In genomic region chr15:99333981-99334380, GRCh38 we compare ENCODE assay signal across 24 cellular contexts.
"Had no signal": no experiment of that assay in that cellular context is flagged by ENCODE, and none has a peak within 500 bp of the region (broad histone marks: within the 10 kb centered on the region; RNA-seq: fewer than 3 reads in every experiment).

No MANE protein-coding gene starts in this region.

- DNase-seq: cortex of kidney; effector memory CD4-positive, alpha-beta T cell; erythroblast; foreskin melanocyte; heart left ventricle; hypothalamus; kidney glomerular epithelial cell; mesendoderm; naive B cell; psoas muscle; retina; spleen; stimulated activated CD4-positive, alpha-beta T cell treated with anti-CD3 and anti-CD28 coated beads, Interleukin-15, amount 100 ng/mL, for 24 hours; stimulated activated CD4-positive, alpha-beta T cell treated with anti-CD3 and anti-CD28 coated beads, Interleukin-1b, Interleukin-23, amount 100 ng/mL, for 48 hours; stimulated activated CD4-positive, alpha-beta T cell treated with anti-CD3 and anti-CD28 coated beads, Interleukin-4, amount 100 ng/mL, for 24 hours; stimulated activated naive B cell treated with anti-CD40 and anti-IgM and Interleukin-4, amounts not matched to agents 10 μg/mL and 1 μg/mL and 100 μg/mL, for 72 hours; stimulated activated naive CD8-positive, alpha-beta T cell treated with anti-CD3 and anti-CD28 coated beads, Interleukin-15, amount 100 ng/mL, for 72 hours; testis; trophoblast cell had no signal

- H3K27ac Mint-ChIP-seq: naive B cell; stimulated activated naive B cell treated with anti-CD40 and anti-IgM and Interleukin-4, amounts not matched to agents 10 μg/mL and 1 μg/mL and 100 μg/mL, for 72 hours; stimulated activated naive CD8-positive, alpha-beta T cell treated with anti-CD3 and anti-CD28 coated beads, Interleukin-15, amount 100 ng/mL, for 72 hours had no signal

- H3K4me3 ChIP-seq: heart left ventricle, psoas muscle, spleen, testis had no signal

- H3K9me3 ChIP-seq: heart left ventricle, psoas muscle, spleen, testis had no signal

- H3K27ac ChIP-seq: heart left ventricle, psoas muscle, spleen, testis had no signal

- H3K9me3 Mint-ChIP-seq: central memory CD8-positive, alpha-beta T cell; naive B cell; neural crest cell; stimulated activated naive B cell treated with anti-CD40 and anti-IgM and Interleukin-4, amounts not matched to agents 10 μg/mL and 1 μg/mL and 100 μg/mL, for 72 hours; stimulated activated naive CD8-positive, alpha-beta T cell treated with anti-CD3 and anti-CD28 coated beads, Interleukin-15, amount 100 ng/mL, for 72 hours had no signal

- H3K4me1 ChIP-seq: spleen, testis had no signal

- H3K27me3 ChIP-seq: heart left ventricle, spleen, testis had no signal

- H3K27me3 Mint-ChIP-seq: central memory CD8-positive, alpha-beta T cell; naive B cell; stimulated activated naive B cell treated with anti-CD40 and anti-IgM and Interleukin-4, amounts not matched to agents 10 μg/mL and 1 μg/mL and 100 μg/mL, for 72 hours; stimulated activated naive CD8-positive, alpha-beta T cell treated with anti-CD3 and anti-CD28 coated beads, Interleukin-15, amount 100 ng/mL, for 72 hours had no signal

- FAIRE-seq: islet of Langerhans, urothelium cell line had no signal

- ATAC-seq: heart left ventricle; psoas muscle; sciatic nerve; stimulated activated naive B cell treated with anti-CD40 and anti-IgM and Interleukin-4, amounts not matched to agents 10 μg/mL and 1 μg/mL and 100 μg/mL, for 72 hours had no signal

- H3K4me3 Mint-ChIP-seq: central memory CD8-positive, alpha-beta T cell; naive B cell; neural crest cell; stimulated activated naive B cell treated with anti-CD40 and anti-IgM and Interleukin-4, amounts not matched to agents 10 μg/mL and 1 μg/mL and 100 μg/mL, for 72 hours; stimulated activated naive CD8-positive, alpha-beta T cell treated with anti-CD3 and anti-CD28 coated beads, Interleukin-15, amount 100 ng/mL, for 72 hours had no signal

- H3K4me1 Mint-ChIP-seq: central memory CD8-positive, alpha-beta T cell; stimulated activated naive CD8-positive, alpha-beta T cell treated with anti-CD3 and anti-CD28 coated beads, Interleukin-15, amount 100 ng/mL, for 72 hours had no signal
